ENCODE assay signal across 8 cellular contexts in genomic region chr15:88635343-88635742, GRCh38. TPM values are rescaled to one million over a fixed set of nuclear protein-coding genes. Genes with fewer than 3 reads are reported as not detected.
DNase-seq lines count a peak whose midpoint lies in the region; ATAC-seq and TF ChIP-seq lines count a peak whose summit lies in the region.

No MANE protein-coding gene starts in this region.

- H3K27ac ChIP-seq in heart left ventricle: peak overlapping the region in 2 of 12 donors; percentile 19 to 96

- H3F3A ChIP-seq in Loucy (ENCODE audit: low read depth): no peaks in the 10 kb centered on the region

- H3K27me3 ChIP-seq in Loucy (ENCODE audit: insufficient read depth, low read length, poor library complexity, severe bottlenecking) (no peaks in the 10 kb centered on the region), heart left ventricle (no peaks in the 10 kb centered on the region)

- peak overlapping the region; percentile 26; the same call in 1 of the 2 replicates for H2AFZ ChIP-seq in Loucy (ENCODE audit: low read length)

- peak overlapping the region; percentile 45 for H3K9ac ChIP-seq in Loucy (ENCODE audit: low read depth, low read length, poor library complexity, severe bottlenecking)

- H3K4me1 ChIP-seq in Loucy (ENCODE audit: insufficient read depth, low read length, poor library complexity, severe bottlenecking) (peaks cover 34% of the 10 kb centered on the region), heart left ventricle (peaks cover 0 to 58% (median 18%) of the 10 kb centered on the region in 12 donors)

- H3K79me2 ChIP-seq in Loucy (ENCODE audit: insufficient read depth, low read length): no peaks in the 10 kb centered on the region

- no peaks in the 10 kb centered on the region for H4K20me1 ChIP-seq in Loucy (ENCODE audit: insufficient read depth, low read length, poor library complexity, severe bottlenecking)

- no peaks in the 10 kb centered on the region for H3K9me2 ChIP-seq in Loucy (replicated peaks; ENCODE audit: low read depth, low read length)

- H3K4me2 ChIP-seq in Loucy (ENCODE audit: low read depth, low read length, poor library complexity, severe bottlenecking): peak overlapping the region; percentile 63

- DNase-seq in iris pigment epithelial cell (ENCODE audit: low read depth): peak; percentile 76
- DNase-seq in foreskin melanocyte: no peak
- DNase-seq in heart left ventricle: no peak
- DNase-seq in NCI-H1092 treated with DMSO at 0.1 percent for 48 hours (lab: John Stamatoyannopoulos, UW): no peak
- no peak for DNase-seq in stimulated activated CD4-positive, alpha-beta T cell treated with anti-CD3 and anti-CD28 coated beads, Interleukin-1b, Interleukin-23, amount 100 ng/mL, for 48 hours

- no peaks in the 10 kb centered on the region for H3K9me3 ChIP-seq in Loucy (ENCODE audit: insufficient read depth, low read depth, low read length)
- H3K9me3 ChIP-seq in heart left ventricle: no peaks in the 10 kb centered on the region

- TF ChIP-seq POLR2A in heart left ventricle (IDR thresholded peaks at IDR 0.05): no peak

- intact Hi-C loops in heart left ventricle (cut with DNase I): no loop called here

- TF ChIP-seq CTCF in Loucy (conservative IDR thresholded peaks at IDR 0.05; ENCODE audit: low read length) (no peak), heart left ventricle (IDR thresholded peaks at IDR 0.05) (no peak)

- ATAC-seq in GM18498 (IDR thresholded peaks at IDR 0.05; ENCODE audit: unreplicated experiment) (peak; percentile 35), GM21576 (IDR thresholded peaks at IDR 0.05; ENCODE audit: unreplicated experiment) (peak; percentile 35), heart left ventricle (no peak)

- WGBS in heart left ventricle, 4 donors: 71 to 80% (median 71%) methylated on average over 6 of the region's 6 CpGs

- peak overlapping the region; percentile 47 for H3K4me3 ChIP-seq in Loucy (ENCODE audit: low read length, poor library complexity, severe bottlenecking)
- H3K4me3 ChIP-seq in heart left ventricle: peak overlapping the region in 1 of 12 donors; percentile 18

- H3K36me3 ChIP-seq in Loucy (ENCODE audit: insufficient read depth, low read length): peaks cover 16% of the 10 kb centered on the region; the same call in 1 of the 2 replicates
- H3K36me3 ChIP-seq in heart left ventricle: peaks cover 0 to 27% (median 17%) of the 10 kb centered on the region in 9 donors

RNA-seq across cellular contexts. Expression of gene ISG20, which starts 3.5 kb away (rescaled TPM):
- total RNA-seq in heart left ventricle: 10 to 100 TPM in 2 of 9 donors, 1 to 10 TPM in 7; 1.5 to 24.2 (median 4.9) TPM
- polyA plus RNA-seq in heart left ventricle: 10 to 100 TPM in 1 of 2 donors, 1 to 10 TPM in 1; 3.1 to 10.3 TPM

RNA-seq across cellular contexts. Expression of gene AEN, which starts 14.2 kb away (rescaled TPM):
- total RNA-seq in heart left ventricle: 10 to 100 TPM in 2 of 9 donors, 1 to 10 TPM in 7; 4.5 to 11.9 (median 6.6) TPM
- polyA plus RNA-seq in heart left ventricle: 10 to 100 TPM in 1 of 2 donors, 1 to 10 TPM in 1; 3.8 to 21.8 TPM

Comparison
In these comparisons a context has a peak if more than half of its experiments do, and no peak if none do; other contexts are left out.
1. ATAC-seq: peak in GM18498 (single experiment) and GM21576 (single experiment); none in heart left ventricle (0 of 4).